Comparison of ENCODE assay signal across 8 cellular contexts in genomic region chr17:50708050-50709000, GRCh38. TPM values are rescaled to one million over a fixed set of nuclear protein-coding genes. Genes with fewer than 3 reads are reported as not detected.
DNase-seq lines count a peak whose midpoint lies in the region; ATAC-seq and TF ChIP-seq lines count a peak whose summit lies in the region.

No MANE protein-coding gene starts in this region.

- H3K27me3 Mint-ChIP-seq in naive thymus-derived CD8-positive, alpha-beta T cell = no peaks in the 10 kb centered on the region

- H3K36me3 ChIP-seq in HEK293 (ENCODE audit: control insufficient read depth in 2 of 2, insufficient read depth in 1 of 2, low read length in 2 of 2) = peaks cover 20 to 23% of the 10 kb centered on the region in 2 experiments; a peak in 2 of 3 replicates

- H3K27ac ChIP-seq in HEK293 (ENCODE audit: extremely low read depth, low read depth, low read length) = peak overlapping the region; percentile 99

- peaks cover 24 to 58% (median 41%) of the 10 kb centered on the region in 4 donors for H3K4me1 Mint-ChIP-seq in naive thymus-derived CD8-positive, alpha-beta T cell

- DNase-seq in CD1c-positive myeloid dendritic cell (ENCODE audit: extremely low spot score) (peak; percentile 29), SK-N-DZ (ENCODE audit: low spot score) (peak; percentile 37), erythroblast (lab: John Stamatoyannopoulos, UW) (peak; percentile 68 to 82), germinal center (ENCODE audit: low spot score) (no peak), NCI-H2196 (lab: John Stamatoyannopoulos, UW; ENCODE audit: unreplicated experiment) (no peak)
- DNase-seq in naive thymus-derived CD8-positive, alpha-beta T cell = no peak

- H3K4me3 ChIP-seq in HEK293 (ENCODE audit: low read depth, low read length) = peak overlapping the region; percentile 89

- H3K36me3 Mint-ChIP-seq in naive thymus-derived CD8-positive, alpha-beta T cell = peaks cover 0 to 23% (median 0%) of the 10 kb centered on the region in 3 donors

- no peaks in the 10 kb centered on the region for H3K9me3 Mint-ChIP-seq in naive thymus-derived CD8-positive, alpha-beta T cell

- peak; percentile 76 for TF ChIP-seq POLR2A in erythroblast (IDR thresholded peaks at IDR 0.05; ENCODE audit: low read length)

- POLR2A ChIA-PET in HEK293 (lab: Yijun Ruan, JAX) = interaction anchor here (0.6 to 4.6 kb wide), 8 partner anchors 11 to 445 kb away, joined by 3 to 46 read pairs (median 4); partner anchors contain the start of genes LUC7L3, NME1 and TOB1
- POLR2A ChIA-PET in naive thymus-derived CD8-positive, alpha-beta T cell (lab: Charles Lee) = interaction anchor here (1.0 to 5.9 kb wide), 4 partner anchors 10 to 157 kb away, joined by 3 to 110 read pairs (median 4); partner anchors contain the start of gene LUC7L3

- CTCF ChIA-PET in HEK293 (lab: Yijun Ruan, JAX) = interaction anchor here (0.6 to 1.4 kb wide), 5 partner anchors 10 to 437 kb away, joined by 3 to 12 read pairs (median 4); no protein-coding TSS in a partner anchor

- TF ChIP-seq CTCF in HEK293 (tag by site-specific recombination; IDR thresholded peaks at IDR 0.05) = no peak; the same call in 1 of the 2 replicates

- peaks cover 9% of the 10 kb centered on the region for H3K4me1 ChIP-seq in HEK293 (ENCODE audit: control insufficient read depth, insufficient read depth, low read length)

- no peaks in the 10 kb centered on the region for H3K9me3 ChIP-seq in HEK293 (ENCODE audit: control insufficient read depth, insufficient read depth, low read depth, low read length)

- peak overlapping the region; percentile 84 to 99 (median 92) for H3K4me3 Mint-ChIP-seq in naive thymus-derived CD8-positive, alpha-beta T cell

- no peak for ATAC-seq in naive thymus-derived CD8-positive, alpha-beta T cell
- no peak for ATAC-seq in HG03469 (IDR thresholded peaks at IDR 0.05; ENCODE audit: unreplicated experiment)

- H3K27ac Mint-ChIP-seq in naive thymus-derived CD8-positive, alpha-beta T cell = peak overlapping the region; percentile 94 to 100 (median 98)

TF ChIP-seq in HEK293, 187 proteins besides CTCF, POLR2A, EP300 and RAD21 (continues in another document):
- TF ChIP-seq PRDM2 (tag by site-specific recombination; IDR thresholded peaks at IDR 0.05; ENCODE audit: borderline replicate concordance) (no peak), ZNF654 (tag by site-specific recombination; IDR thresholded peaks at IDR 0.05; ENCODE audit: low read depth) (no peak), ZNF843 (tag by site-specific recombination; IDR thresholded peaks at IDR 0.05) (no peak; the same call in 1 of the 2 replicates), ZNF549 (tag by site-specific recombination; IDR thresholded peaks at IDR 0.05) (no peak), ZNF184 (tag by site-specific recombination; IDR thresholded peaks at IDR 0.05) (no peak), ZNF624 (tag by site-specific recombination; IDR thresholded peaks at IDR 0.05) (no peak), ZNF274 (IDR thresholded peaks at IDR 0.05; ENCODE audit: low read length) (no peak), ZNF274 (tag by site-specific recombination; IDR thresholded peaks at IDR 0.05; ENCODE audit: borderline replicate concordance) (no peak), ZNF155 (tag by site-specific recombination; IDR thresholded peaks at IDR 0.05) (no peak), ZNF548 (tag by site-specific recombination; IDR thresholded peaks at IDR 0.05) (no peak), ZNF362 (tag by site-specific recombination; IDR thresholded peaks at IDR 0.05) (peak; percentile 39; the same call in 1 of the 2 replicates), KLF1 (tag by site-specific recombination; IDR thresholded peaks at IDR 0.05) (0 out of 2 replicates have a peak, but pooled peaks have one; percentile 6)
- TF ChIP-seq, protein P1, sequence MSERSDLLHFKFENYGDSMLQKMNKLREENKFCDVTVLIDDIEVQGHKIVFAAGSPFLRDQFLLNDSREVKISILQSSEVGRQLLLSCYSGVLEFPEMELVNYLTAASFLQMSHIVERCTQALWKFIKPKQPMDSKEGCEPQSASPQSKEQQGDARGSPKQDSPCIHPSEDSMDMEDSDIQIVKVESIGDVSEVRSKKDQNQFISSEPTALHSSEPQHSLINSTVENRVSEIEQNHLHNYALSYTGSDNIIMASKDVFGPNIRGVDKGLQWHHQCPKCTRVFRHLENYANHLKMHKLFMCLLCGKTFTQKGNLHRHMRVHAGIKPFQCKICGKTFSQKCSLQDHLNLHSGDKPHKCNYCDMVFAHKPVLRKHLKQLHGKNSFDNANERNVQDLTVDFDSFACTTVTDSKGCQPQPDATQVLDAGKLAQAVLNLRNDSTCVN (tag by site-specific recombination; optimal IDR thresholded peaks at IDR 0.05) = no peak
- TF ChIP-seq, protein P2, sequence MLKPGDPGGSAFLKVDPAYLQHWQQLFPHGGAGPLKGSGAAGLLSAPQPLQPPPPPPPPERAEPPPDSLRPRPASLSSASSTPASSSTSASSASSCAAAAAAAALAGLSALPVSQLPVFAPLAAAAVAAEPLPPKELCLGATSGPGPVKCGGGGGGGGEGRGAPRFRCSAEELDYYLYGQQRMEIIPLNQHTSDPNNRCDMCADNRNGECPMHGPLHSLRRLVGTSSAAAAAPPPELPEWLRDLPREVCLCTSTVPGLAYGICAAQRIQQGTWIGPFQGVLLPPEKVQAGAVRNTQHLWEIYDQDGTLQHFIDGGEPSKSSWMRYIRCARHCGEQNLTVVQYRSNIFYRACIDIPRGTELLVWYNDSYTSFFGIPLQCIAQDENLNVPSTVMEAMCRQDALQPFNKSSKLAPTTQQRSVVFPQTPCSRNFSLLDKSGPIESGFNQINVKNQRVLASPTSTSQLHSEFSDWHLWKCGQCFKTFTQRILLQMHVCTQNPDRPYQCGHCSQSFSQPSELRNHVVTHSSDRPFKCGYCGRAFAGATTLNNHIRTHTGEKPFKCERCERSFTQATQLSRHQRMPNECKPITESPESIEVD (tag by site-specific recombination; IDR thresholded peaks at IDR 0.05) = peak; percentile 89

RNA-seq across cellular contexts. Expression of gene ANKRD40, which starts 0.6 kb away (rescaled TPM):
- polyA plus RNA-seq in SK-N-DZ (2014; cell fraction: cytosol; rRNA removed) = 40.5 and 44.8 TPM in 2 replicates
- 17.1 and 19.5 TPM in 2 replicates for polyA plus RNA-seq in SK-N-DZ (2014; cell fraction: nucleus; rRNA removed)
- 10 to 100 TPM; 35.5 to 39.5 TPM for total RNA-seq in naive thymus-derived CD8-positive, alpha-beta T cell
- 1 to 10 TPM; 2.8 to 5.2 (median 4.3) TPM for polyA plus RNA-seq in naive thymus-derived CD8-positive, alpha-beta T cell

RNA-seq across cellular contexts. Expression of gene LUC7L3, which starts 11.1 kb away (rescaled TPM):
- polyA plus RNA-seq in SK-N-DZ (2014; cell fraction: cytosol; rRNA removed) = 165 and 184 TPM in 2 replicates
- 1,147 and 2,499 TPM in 2 replicates for polyA plus RNA-seq in SK-N-DZ (2014; cell fraction: nucleus; rRNA removed)
- 100 to 1,000 TPM; 311 to 345 TPM for total RNA-seq in naive thymus-derived CD8-positive, alpha-beta T cell
- polyA plus RNA-seq in naive thymus-derived CD8-positive, alpha-beta T cell = 10 to 100 TPM; 41.6 to 58.4 (median 46.0) TPM

RNA-seq across cellular contexts. Expression of gene ANKRD40CL, which starts 59.0 kb away (rescaled TPM):
- not detected in 2 replicates for polyA plus RNA-seq in SK-N-DZ (2014; cell fraction: cytosol; rRNA removed)
- not detected in 2 replicates for polyA plus RNA-seq in SK-N-DZ (2014; cell fraction: nucleus; rRNA removed)
- not detected for total RNA-seq in naive thymus-derived CD8-positive, alpha-beta T cell
- not detected for polyA plus RNA-seq in naive thymus-derived CD8-positive, alpha-beta T cell

Comparison
In these comparisons a context has a peak if more than half of its experiments do, and no peak if none do; other contexts are left out.
1. DNase-seq: peak in CD1c-positive myeloid dendritic cell (single experiment), SK-N-DZ (single experiment) and erythroblast (2 of 2); none in naive thymus-derived CD8-positive, alpha-beta T cell (0 of 10), germinal center (single experiment) and NCI-H2196 (single experiment).